In the genomic region with DNA sequence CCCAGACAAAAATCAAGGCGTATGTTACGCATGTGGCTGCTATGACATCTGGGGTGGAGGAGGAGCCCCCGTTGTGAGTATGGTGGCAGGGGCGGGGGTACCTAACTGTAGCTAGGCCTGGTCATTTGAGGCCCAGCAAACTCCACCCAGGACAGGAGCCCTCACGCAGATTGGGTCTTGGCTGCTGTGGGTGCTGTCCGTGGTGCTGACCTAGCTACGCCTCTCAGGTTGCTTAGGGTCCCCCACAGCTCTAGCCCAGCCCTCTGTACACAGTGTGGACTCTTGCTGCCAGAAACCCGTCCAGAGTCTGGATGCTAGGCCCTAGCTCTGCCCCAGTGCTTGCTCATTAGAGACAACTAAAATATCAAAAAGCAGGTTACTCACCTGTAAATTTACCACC, we compare ENCODE assay signal across 1 cellular context.
TF ChIP-seq lines count a peak whose summit lies in the region.

No MANE protein-coding gene starts in this region.

TF ChIP-seq in WTC11, 78 proteins besides CTCF, POLR2A, EP300 and RAD21 (continued from another document and continues in another):
- TF ChIP-seq, protein P1, sequence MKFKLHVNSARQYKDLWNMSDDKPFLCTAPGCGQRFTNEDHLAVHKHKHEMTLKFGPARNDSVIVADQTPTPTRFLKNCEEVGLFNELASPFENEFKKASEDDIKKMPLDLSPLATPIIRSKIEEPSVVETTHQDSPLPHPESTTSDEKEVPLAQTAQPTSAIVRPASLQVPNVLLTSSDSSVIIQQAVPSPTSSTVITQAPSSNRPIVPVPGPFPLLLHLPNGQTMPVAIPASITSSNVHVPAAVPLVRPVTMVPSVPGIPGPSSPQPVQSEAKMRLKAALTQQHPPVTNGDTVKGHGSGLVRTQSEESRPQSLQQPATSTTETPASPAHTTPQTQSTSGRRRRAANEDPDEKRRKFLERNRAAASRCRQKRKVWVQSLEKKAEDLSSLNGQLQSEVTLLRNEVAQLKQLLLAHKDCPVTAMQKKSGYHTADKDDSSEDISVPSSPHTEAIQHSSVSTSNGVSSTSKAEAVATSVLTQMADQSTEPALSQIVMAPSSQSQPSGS (CRISPR knock-in tag; IDR thresholded peaks at IDR 0.05; ENCODE audit: borderline replicate concordance, low read depth), result no peak
- no peak for TF ChIP-seq SMAD4 (CRISPR knock-in tag; IDR thresholded peaks at IDR 0.05)
- TF ChIP-seq, protein P2, sequence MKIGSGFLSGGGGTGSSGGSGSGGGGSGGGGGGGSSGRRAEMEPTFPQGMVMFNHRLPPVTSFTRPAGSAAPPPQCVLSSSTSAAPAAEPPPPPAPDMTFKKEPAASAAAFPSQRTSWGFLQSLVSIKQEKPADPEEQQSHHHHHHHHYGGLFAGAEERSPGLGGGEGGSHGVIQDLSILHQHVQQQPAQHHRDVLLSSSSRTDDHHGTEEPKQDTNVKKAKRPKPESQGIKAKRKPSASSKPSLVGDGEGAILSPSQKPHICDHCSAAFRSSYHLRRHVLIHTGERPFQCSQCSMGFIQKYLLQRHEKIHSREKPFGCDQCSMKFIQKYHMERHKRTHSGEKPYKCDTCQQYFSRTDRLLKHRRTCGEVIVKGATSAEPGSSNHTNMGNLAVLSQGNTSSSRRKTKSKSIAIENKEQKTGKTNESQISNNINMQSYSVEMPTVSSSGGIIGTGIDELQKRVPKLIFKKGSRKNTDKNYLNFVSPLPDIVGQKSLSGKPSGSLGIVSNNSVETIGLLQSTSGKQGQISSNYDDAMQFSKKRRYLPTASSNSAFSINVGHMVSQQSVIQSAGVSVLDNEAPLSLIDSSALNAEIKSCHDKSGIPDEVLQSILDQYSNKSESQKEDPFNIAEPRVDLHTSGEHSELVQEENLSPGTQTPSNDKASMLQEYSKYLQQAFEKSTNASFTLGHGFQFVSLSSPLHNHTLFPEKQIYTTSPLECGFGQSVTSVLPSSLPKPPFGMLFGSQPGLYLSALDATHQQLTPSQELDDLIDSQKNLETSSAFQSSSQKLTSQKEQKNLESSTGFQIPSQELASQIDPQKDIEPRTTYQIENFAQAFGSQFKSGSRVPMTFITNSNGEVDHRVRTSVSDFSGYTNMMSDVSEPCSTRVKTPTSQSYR (CRISPR knock-in tag; IDR thresholded peaks at IDR 0.05), result 0 out of 2 replicates have a peak, but pooled peaks have one; percentile 22
- TF ChIP-seq SMAD3 (CRISPR knock-in tag; IDR thresholded peaks at IDR 0.05; ENCODE audit: borderline replicate concordance), result no peak
- TF ChIP-seq IRF2 (CRISPR knock-in tag; IDR thresholded peaks at IDR 0.05; ENCODE audit: borderline replicate concordance, low read depth), result no peak
- TF ChIP-seq, protein P3, sequence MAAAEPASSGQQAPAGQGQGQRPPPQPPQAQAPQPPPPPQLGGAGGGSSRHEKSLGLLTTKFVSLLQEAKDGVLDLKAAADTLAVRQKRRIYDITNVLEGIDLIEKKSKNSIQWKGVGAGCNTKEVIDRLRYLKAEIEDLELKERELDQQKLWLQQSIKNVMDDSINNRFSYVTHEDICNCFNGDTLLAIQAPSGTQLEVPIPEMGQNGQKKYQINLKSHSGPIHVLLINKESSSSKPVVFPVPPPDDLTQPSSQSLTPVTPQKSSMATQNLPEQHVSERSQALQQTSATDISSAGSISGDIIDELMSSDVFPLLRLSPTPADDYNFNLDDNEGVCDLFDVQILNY (CRISPR knock-in tag; IDR thresholded peaks at IDR 0.05), result no peak
- TF ChIP-seq, protein P4, sequence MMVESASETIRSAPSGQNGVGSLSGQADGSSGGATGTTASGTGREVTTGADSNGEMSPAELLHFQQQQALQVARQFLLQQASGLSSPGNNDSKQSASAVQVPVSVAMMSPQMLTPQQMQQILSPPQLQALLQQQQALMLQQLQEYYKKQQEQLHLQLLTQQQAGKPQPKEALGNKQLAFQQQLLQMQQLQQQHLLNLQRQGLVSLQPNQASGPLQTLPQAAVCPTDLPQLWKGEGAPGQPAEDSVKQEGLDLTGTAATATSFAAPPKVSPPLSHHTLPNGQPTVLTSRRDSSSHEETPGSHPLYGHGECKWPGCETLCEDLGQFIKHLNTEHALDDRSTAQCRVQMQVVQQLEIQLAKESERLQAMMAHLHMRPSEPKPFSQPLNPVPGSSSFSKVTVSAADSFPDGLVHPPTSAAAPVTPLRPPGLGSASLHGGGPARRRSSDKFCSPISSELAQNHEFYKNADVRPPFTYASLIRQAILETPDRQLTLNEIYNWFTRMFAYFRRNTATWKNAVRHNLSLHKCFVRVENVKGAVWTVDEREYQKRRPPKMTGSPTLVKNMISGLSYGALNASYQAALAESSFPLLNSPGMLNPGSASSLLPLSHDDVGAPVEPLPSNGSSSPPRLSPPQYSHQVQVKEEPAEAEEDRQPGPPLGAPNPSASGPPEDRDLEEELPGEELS (CRISPR knock-in tag; IDR thresholded peaks at IDR 0.05), result peak; percentile 45; the same call in 1 of the 2 replicates
- TF ChIP-seq NR3C1 (CRISPR knock-in tag; conservative IDR thresholded peaks at IDR 0.05; ENCODE audit: low read depth), result no peak
- TF ChIP-seq NR1H2 (CRISPR knock-in tag; IDR thresholded peaks at IDR 0.05), result 0 out of 2 replicates have a peak, but pooled peaks have one; percentile 31
- TF ChIP-seq ETV6 (CRISPR knock-in tag; IDR thresholded peaks at IDR 0.05), result no peak
- TF ChIP-seq KAT7 (CRISPR knock-in tag; IDR thresholded peaks at IDR 0.05; ENCODE audit: borderline replicate concordance), result no peak
- TF ChIP-seq ZNF121 (CRISPR knock-in tag; IDR thresholded peaks at IDR 0.05), result no peak
- TF ChIP-seq FOXK1 (CRISPR knock-in tag; IDR thresholded peaks at IDR 0.05), result peak; percentile 49; the same call in 1 of the 2 replicates
- TF ChIP-seq TEAD1 (CRISPR knock-in tag; IDR thresholded peaks at IDR 0.05), result peak; percentile 75; the same call in 1 of the 2 replicates
- peak; percentile 37; the same call in 1 of the 2 replicates for TF ChIP-seq ZBTB21 (CRISPR knock-in tag; IDR thresholded peaks at IDR 0.05; ENCODE audit: borderline replicate concordance)
- TF ChIP-seq, protein P5, sequence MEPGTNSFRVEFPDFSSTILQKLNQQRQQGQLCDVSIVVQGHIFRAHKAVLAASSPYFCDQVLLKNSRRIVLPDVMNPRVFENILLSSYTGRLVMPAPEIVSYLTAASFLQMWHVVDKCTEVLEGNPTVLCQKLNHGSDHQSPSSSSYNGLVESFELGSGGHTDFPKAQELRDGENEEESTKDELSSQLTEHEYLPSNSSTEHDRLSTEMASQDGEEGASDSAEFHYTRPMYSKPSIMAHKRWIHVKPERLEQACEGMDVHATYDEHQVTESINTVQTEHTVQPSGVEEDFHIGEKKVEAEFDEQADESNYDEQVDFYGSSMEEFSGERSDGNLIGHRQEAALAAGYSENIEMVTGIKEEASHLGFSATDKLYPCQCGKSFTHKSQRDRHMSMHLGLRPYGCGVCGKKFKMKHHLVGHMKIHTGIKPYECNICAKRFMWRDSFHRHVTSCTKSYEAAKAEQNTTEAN (CRISPR knock-in tag; IDR thresholded peaks at IDR 0.05), result no peak; the same call in 1 of the 2 replicates
- TF ChIP-seq, protein P6, sequence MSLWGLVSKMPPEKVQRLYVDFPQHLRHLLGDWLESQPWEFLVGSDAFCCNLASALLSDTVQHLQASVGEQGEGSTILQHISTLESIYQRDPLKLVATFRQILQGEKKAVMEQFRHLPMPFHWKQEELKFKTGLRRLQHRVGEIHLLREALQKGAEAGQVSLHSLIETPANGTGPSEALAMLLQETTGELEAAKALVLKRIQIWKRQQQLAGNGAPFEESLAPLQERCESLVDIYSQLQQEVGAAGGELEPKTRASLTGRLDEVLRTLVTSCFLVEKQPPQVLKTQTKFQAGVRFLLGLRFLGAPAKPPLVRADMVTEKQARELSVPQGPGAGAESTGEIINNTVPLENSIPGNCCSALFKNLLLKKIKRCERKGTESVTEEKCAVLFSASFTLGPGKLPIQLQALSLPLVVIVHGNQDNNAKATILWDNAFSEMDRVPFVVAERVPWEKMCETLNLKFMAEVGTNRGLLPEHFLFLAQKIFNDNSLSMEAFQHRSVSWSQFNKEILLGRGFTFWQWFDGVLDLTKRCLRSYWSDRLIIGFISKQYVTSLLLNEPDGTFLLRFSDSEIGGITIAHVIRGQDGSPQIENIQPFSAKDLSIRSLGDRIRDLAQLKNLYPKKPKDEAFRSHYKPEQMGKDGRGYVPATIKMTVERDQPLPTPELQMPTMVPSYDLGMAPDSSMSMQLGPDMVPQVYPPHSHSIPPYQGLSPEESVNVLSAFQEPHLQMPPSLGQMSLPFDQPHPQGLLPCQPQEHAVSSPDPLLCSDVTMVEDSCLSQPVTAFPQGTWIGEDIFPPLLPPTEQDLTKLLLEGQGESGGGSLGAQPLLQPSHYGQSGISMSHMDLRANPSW (CRISPR knock-in tag; conservative IDR thresholded peaks at IDR 0.05; ENCODE audit: low read depth), result no peak
- TF ChIP-seq ZNF263 (CRISPR knock-in tag; IDR thresholded peaks at IDR 0.05; ENCODE audit: low read depth), result no peak
- TF ChIP-seq RORB (CRISPR knock-in tag; IDR thresholded peaks at IDR 0.05), result no peak
- TF ChIP-seq, protein P7, sequence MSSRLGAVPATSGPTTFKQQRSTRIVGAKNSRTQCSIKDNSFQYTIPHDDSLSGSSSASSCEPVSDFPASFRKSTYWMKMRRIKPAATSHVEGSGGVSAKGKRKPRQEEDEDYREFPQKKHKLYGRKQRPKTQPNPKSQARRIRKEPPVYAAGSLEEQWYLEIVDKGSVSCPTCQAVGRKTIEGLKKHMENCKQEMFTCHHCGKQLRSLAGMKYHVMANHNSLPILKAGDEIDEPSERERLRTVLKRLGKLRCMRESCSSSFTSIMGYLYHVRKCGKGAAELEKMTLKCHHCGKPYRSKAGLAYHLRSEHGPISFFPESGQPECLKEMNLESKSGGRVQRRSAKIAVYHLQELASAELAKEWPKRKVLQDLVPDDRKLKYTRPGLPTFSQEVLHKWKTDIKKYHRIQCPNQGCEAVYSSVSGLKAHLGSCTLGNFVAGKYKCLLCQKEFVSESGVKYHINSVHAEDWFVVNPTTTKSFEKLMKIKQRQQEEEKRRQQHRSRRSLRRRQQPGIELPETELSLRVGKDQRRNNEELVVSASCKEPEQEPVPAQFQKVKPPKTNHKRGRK (CRISPR knock-in tag; IDR thresholded peaks at IDR 0.05; ENCODE audit: borderline replicate concordance), result no peak
- TF ChIP-seq JUN (CRISPR knock-in tag; IDR thresholded peaks at IDR 0.05), result peak; percentile 64; the same call in 1 of the 2 replicates
- TF ChIP-seq ESRRA (CRISPR knock-in tag; IDR thresholded peaks at IDR 0.05; ENCODE audit: borderline replicate concordance), result peak; percentile 74; the same call in 1 of the 2 replicates
- TF ChIP-seq NFE2L1 (CRISPR knock-in tag; IDR thresholded peaks at IDR 0.05), result peak; percentile 76; the same call in 1 of the 2 replicates
- TF ChIP-seq, protein P8, sequence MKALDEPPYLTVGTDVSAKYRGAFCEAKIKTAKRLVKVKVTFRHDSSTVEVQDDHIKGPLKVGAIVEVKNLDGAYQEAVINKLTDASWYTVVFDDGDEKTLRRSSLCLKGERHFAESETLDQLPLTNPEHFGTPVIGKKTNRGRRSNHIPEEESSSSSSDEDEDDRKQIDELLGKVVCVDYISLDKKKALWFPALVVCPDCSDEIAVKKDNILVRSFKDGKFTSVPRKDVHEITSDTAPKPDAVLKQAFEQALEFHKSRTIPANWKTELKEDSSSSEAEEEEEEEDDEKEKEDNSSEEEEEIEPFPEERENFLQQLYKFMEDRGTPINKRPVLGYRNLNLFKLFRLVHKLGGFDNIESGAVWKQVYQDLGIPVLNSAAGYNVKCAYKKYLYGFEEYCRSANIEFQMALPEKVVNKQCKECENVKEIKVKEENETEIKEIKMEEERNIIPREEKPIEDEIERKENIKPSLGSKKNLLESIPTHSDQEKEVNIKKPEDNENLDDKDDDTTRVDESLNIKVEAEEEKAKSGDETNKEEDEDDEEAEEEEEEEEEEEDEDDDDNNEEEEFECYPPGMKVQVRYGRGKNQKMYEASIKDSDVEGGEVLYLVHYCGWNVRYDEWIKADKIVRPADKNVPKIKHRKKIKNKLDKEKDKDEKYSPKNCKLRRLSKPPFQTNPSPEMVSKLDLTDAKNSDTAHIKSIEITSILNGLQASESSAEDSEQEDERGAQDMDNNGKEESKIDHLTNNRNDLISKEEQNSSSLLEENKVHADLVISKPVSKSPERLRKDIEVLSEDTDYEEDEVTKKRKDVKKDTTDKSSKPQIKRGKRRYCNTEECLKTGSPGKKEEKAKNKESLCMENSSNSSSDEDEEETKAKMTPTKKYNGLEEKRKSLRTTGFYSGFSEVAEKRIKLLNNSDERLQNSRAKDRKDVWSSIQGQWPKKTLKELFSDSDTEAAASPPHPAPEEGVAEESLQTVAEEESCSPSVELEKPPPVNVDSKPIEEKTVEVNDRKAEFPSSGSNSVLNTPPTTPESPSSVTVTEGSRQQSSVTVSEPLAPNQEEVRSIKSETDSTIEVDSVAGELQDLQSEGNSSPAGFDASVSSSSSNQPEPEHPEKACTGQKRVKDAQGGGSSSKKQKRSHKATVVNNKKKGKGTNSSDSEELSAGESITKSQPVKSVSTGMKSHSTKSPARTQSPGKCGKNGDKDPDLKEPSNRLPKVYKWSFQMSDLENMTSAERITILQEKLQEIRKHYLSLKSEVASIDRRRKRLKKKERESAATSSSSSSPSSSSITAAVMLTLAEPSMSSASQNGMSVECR (CRISPR knock-in tag; IDR thresholded peaks at IDR 0.05; ENCODE audit: borderline replicate concordance), result peak; percentile 50; the same call in 1 of the 2 replicates
- TF ChIP-seq, protein P9, sequence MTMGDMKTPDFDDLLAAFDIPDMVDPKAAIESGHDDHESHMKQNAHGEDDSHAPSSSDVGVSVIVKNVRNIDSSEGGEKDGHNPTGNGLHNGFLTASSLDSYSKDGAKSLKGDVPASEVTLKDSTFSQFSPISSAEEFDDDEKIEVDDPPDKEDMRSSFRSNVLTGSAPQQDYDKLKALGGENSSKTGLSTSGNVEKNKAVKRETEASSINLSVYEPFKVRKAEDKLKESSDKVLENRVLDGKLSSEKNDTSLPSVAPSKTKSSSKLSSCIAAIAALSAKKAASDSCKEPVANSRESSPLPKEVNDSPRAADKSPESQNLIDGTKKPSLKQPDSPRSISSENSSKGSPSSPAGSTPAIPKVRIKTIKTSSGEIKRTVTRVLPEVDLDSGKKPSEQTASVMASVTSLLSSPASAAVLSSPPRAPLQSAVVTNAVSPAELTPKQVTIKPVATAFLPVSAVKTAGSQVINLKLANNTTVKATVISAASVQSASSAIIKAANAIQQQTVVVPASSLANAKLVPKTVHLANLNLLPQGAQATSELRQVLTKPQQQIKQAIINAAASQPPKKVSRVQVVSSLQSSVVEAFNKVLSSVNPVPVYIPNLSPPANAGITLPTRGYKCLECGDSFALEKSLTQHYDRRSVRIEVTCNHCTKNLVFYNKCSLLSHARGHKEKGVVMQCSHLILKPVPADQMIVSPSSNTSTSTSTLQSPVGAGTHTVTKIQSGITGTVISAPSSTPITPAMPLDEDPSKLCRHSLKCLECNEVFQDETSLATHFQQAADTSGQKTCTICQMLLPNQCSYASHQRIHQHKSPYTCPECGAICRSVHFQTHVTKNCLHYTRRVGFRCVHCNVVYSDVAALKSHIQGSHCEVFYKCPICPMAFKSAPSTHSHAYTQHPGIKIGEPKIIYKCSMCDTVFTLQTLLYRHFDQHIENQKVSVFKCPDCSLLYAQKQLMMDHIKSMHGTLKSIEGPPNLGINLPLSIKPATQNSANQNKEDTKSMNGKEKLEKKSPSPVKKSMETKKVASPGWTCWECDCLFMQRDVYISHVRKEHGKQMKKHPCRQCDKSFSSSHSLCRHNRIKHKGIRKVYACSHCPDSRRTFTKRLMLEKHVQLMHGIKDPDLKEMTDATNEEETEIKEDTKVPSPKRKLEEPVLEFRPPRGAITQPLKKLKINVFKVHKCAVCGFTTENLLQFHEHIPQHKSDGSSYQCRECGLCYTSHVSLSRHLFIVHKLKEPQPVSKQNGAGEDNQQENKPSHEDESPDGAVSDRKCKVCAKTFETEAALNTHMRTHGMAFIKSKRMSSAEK (CRISPR knock-in tag; IDR thresholded peaks at IDR 0.05; ENCODE audit: borderline replicate concordance), result no peak
- TF ChIP-seq ZNF396 (CRISPR knock-in tag; IDR thresholded peaks at IDR 0.05; ENCODE audit: borderline replicate concordance), result no peak
- TF ChIP-seq CREM (CRISPR knock-in tag; IDR thresholded peaks at IDR 0.05), result peak; percentile 30; the same call in 1 of the 2 replicates
- TF ChIP-seq ZNF219 (CRISPR knock-in tag; IDR thresholded peaks at IDR 0.05; ENCODE audit: borderline replicate concordance), result no peak
- TF ChIP-seq GRHL2 (CRISPR knock-in tag; IDR thresholded peaks at IDR 0.05; ENCODE audit: insufficient replicate concordance, severe bottlenecking), result no peak
- TF ChIP-seq ZNF232 (CRISPR knock-in tag; IDR thresholded peaks at IDR 0.05), result peak; percentile 62; the same call in 1 of the 2 replicates
